ENCODE assay signal across 1 cellular context in the genomic region with DNA sequence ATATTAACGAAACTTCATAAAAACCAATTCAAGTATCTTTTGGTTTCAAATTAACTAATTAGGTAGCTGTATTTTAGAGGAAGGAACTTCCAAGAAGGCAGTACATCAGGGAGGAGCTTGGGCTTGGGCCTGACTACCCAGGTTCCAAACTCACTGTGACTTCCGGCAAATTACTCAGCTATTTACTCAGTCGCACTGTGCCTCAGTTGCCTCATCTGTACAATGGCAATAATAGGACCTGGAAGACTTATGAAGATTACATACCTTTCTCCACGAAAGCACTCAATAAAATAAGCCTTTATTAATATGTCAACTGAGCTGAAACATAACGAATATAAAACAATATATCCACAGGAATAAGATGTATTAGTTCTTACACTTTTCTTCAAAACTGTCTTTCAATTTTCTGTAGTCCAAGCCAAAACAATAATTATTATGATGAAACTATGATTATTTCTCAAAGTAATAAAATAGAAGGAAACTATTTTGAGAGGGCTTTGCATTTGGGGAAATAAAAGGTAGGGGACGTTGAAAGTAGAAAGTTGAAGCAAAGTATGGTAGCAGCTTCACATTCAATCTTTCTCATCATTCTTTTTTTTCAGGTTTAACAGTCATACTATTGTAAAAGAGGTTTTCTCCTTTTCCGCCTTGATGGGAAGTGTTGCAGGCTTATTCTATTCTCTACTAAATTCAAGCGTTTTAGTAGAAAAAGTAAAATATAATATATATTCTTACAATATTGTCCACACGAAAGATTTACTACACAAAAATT.
TF ChIP-seq lines count a peak whose summit lies in the region.

No MANE protein-coding gene starts in this region.

TF ChIP-seq in H1, 55 proteins besides CTCF, POLR2A, EP300 and RAD21:
- TF ChIP-seq YY1 (IDR thresholded peaks at IDR 0.05; ENCODE audit: low read depth, low read length) (no peak), BRCA1 (IDR thresholded peaks at IDR 0.05; ENCODE audit: low read depth, low read length) (no peak), TAF7 (optimal IDR thresholded peaks at IDR 0.05; ENCODE audit: borderline replicate concordance, low read depth, low read length) (no peak), CBX8 (IDR thresholded peaks at IDR 0.05; ENCODE audit: borderline replicate concordance, low read depth, low read length) (no peak), TAF1 (IDR thresholded peaks at IDR 0.05; ENCODE audit: low read depth, low read length) (no peak), ZNF274 (IDR thresholded peaks at IDR 0.05; ENCODE audit: borderline replicate concordance, extremely low read depth, low read length) (no peak), EGR1 (IDR thresholded peaks at IDR 0.05; ENCODE audit: borderline replicate concordance, low read depth, low read length) (no peak), RFX5 (IDR thresholded peaks at IDR 0.05; ENCODE audit: borderline replicate concordance, low read depth, low read length) (no peak), TBP (IDR thresholded peaks at IDR 0.05; ENCODE audit: low read depth, low read length) (no peak), CREB1 (IDR thresholded peaks at IDR 0.05) (no peak), JUN (IDR thresholded peaks at IDR 0.05; ENCODE audit: low read depth, low read length) (no peak), SIX5 (IDR thresholded peaks at IDR 0.05; ENCODE audit: low read depth, low read length) (no peak), PHF8 (conservative IDR thresholded peaks at IDR 0.05; ENCODE audit: low read depth, low read length) (no peak), SIN3A (conservative IDR thresholded peaks at IDR 0.05 in 1 of 2, IDR thresholded peaks at IDR 0.05 in 1 of 2; ENCODE audit: low read depth in 1 of 2, low read length in 2 of 2) (no peak), SP2 (IDR thresholded peaks at IDR 0.05; ENCODE audit: low read length) (no peak), CHD1 (IDR thresholded peaks at IDR 0.05; ENCODE audit: low read depth, low read length) (no peak)
- TF ChIP-seq, protein P1, sequence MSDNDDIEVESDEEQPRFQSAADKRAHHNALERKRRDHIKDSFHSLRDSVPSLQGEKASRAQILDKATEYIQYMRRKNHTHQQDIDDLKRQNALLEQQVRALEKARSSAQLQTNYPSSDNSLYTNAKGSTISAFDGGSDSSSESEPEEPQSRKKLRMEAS (IDR thresholded peaks at IDR 0.05) = no peak
- TF ChIP-seq, protein P2, sequence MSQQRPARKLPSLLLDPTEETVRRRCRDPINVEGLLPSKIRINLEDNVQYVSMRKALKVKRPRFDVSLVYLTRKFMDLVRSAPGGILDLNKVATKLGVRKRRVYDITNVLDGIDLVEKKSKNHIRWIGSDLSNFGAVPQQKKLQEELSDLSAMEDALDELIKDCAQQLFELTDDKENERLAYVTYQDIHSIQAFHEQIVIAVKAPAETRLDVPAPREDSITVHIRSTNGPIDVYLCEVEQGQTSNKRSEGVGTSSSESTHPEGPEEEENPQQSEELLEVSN (IDR thresholded peaks at IDR 0.05) = no peak
